ENCODE assay signal across 2 cellular contexts in the genomic region with DNA sequence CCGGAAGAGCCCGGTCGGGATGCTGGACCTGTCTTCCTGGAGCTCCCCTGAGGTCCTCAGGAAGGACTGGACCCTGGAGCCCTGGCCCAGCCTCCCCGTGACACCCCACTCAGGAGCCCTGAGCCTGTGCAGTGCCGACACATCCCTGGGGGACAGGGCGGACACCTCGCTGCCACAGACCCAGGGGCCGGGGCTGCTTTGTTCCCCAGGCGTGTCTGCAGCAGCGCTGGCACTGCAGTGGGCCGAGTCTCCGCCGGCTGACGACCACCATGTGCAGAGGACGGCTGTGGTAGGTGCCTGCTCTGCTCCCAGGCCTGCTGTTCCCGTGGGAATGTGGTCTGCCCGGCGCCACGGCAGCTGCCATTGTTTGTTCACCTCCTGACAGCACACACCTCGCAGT.
TF ChIP-seq lines count a peak whose summit lies in the region.

No MANE protein-coding gene starts in this region.

TF ChIP-seq in IMR-90, 13 proteins besides CTCF, POLR2A, EP300 and RAD21:
- TF ChIP-seq MAZ (IDR thresholded peaks at IDR 0.05; ENCODE audit: borderline replicate concordance, low read depth, low read length): no peak
- TF ChIP-seq SMC3 (IDR thresholded peaks at IDR 0.05; ENCODE audit: low read depth, low read length): no peak
- TF ChIP-seq FOS (IDR thresholded peaks at IDR 0.05; ENCODE audit: low read depth, low read length): no peak
- no peak for TF ChIP-seq RCOR1 (IDR thresholded peaks at IDR 0.05; ENCODE audit: insufficient replicate concordance, low read length)
- TF ChIP-seq CEBPB (IDR thresholded peaks at IDR 0.05; ENCODE audit: low read depth, low read length): no peak
- no peak for TF ChIP-seq NFE2L2 (IDR thresholded peaks at IDR 0.05; ENCODE audit: low read depth, low read length)
TF ChIP-seq in IMR-90: peak in this region for 0.

TF ChIP-seq in K562, 482 proteins besides CTCF, POLR2A, EP300 and RAD21:
- TF ChIP-seq, protein P1, sequence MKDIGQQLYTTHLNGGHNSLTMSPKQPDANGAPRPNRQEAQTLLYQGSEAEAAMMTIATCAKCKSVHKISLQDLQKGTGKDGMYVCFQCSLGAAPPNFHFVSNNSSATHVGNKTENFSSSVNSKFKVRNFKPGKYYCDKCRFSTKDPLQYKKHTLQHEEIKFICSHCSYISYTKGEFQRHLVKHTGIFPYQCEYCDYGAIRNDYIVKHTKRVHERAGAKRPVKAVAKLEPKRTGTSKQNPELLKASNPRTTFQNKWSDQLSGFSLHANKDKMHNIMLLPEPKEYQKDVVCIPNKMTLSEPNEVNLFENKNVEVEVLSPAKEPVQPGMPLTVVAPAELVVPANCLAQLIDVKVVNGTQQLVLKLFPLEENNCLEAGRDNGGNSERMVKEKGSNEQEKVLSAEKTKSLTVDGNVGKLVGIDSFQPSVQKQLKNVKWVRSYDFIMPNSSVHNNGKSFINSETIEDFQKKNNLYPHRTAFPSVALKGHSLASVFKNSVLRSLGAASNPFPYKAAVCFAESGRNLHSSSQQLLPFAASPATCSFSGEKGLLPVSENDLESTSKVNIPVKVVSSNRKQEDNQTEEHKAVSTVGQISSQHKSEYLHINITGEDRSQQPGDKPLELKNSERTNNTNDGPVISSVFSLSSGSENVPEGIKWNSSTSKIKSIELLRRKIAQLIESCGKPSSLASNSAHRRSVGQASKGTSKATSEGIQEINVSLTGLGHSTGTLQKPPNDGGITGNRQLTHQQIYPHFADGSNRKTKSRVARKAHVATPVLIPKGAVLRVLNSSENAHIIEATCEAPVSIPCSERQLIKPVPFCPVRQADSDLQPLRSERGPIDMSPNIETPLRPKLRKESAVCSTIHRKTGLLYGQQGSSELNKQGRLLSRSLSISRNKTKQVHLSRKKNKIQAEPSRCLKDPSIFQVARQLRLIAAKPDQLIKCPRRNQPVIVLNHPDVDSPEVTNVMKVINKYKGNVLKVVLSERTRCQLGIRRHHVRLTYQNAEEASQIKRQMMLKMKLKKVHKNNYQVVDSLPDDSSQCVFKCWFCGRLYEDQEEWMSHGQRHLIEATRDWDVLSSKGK (CRISPR knock-in tag; IDR thresholded peaks at IDR 0.05): no peak
- TF ChIP-seq POLR2G (IDR thresholded peaks at IDR 0.05; ENCODE audit: low read depth, low read length) (0 out of 2 replicates have a peak, but pooled peaks have one; percentile 12), RBM22 (IDR thresholded peaks at IDR 0.05; ENCODE audit: low read depth, low read length, poor library complexity, severe bottlenecking) (peak; percentile 33)
